In genomic region chr17:18478977-18479595, GRCh38 we compare ENCODE assay signal across 8 cellular contexts. TPM values are rescaled to one million over a fixed set of nuclear protein-coding genes. Genes with fewer than 3 reads are reported as not detected.
"Had no signal": no experiment of that assay in that cellular context is flagged by ENCODE, and none has a peak within 500 bp of the region (broad histone marks: within the 10 kb centered on the region; RNA-seq: fewer than 3 reads in every experiment).

No MANE protein-coding gene starts in this region.

RNA-seq across cellular contexts. Expression of gene LGALS9C, which starts 2.5 kb away (rescaled TPM):
- total RNA-seq: activated CD4-positive, alpha-beta T cell treated with anti-CD3 and anti-CD28 coated beads for 36 hours; astrocyte; MCF 10A; OCI-LY7; SK-MEL-5; T-helper 17 cell; WTC11 had no signal
- polyA plus RNA-seq: IgD-negative memory B cell had no signal
